ENCODE assay signal across 15 cellular contexts in the genomic region with DNA sequence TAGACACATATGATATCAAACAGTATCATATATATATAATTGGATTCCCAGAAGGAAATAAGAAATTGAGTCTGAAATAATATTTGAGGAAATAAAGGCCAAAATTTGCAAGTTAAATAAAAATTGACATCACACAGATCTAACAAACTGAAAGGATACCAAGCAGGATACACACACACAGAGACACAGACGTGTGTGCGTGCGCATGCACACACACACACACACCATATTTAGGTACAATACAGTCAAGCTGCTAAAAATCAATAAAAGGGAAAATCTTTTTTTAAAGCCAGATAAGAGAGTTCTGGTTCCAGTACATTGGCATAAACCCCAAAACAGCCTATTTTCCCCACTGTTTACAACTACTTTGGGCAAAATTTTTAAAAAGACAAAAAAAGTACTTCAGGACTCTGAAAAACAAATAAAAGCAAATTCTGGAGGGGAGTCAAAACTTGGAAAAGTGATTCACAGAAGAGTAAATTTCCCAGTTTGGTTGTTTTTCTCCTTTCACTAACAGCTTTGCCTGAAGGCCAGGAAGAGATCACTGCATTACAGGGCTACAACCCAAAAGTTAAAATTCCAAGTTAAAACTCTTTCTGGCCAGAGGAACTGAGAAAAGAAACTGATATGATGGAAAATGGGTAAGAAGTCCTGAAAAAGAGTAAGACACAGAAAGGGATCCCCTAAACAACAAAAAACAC. TPM values are rescaled to one million over a fixed set of nuclear protein-coding genes. Genes with fewer than 3 reads are reported as not detected.
DNase-seq lines count a peak whose midpoint lies in the region; ATAC-seq and TF ChIP-seq lines count a peak whose summit lies in the region.
"Had no signal": no experiment of that assay in that cellular context is flagged by ENCODE, and none has a peak within 500 bp of the region (broad histone marks: within the 10 kb centered on the region; RNA-seq: fewer than 3 reads in every experiment).

No MANE protein-coding gene starts in this region.

- CTCF ChIA-PET in CD4-positive, alpha-beta memory T cell (lab: Charles Lee; ENCODE audit: partially characterized antibody), result no interaction called here
- CTCF ChIA-PET in naive thymus-derived CD4-positive, alpha-beta T cell (lab: Charles Lee), result no interaction called here
- CTCF ChIA-PET in Caco-2 (lab: Charles Lee), result no interaction called here

- no peak overlapping the region for H3K27ac ChIP-seq in CD4-positive, alpha-beta memory T cell (ENCODE audit: low read depth, low read length)
- H3K27ac ChIP-seq in naive thymus-derived CD4-positive, alpha-beta T cell (ENCODE audit: low read depth, low read length), result peak overlapping the region; percentile 16

- peak overlapping the region in 4 of 7 donors; percentile 9 to 64 (median 38) for H3K27ac Mint-ChIP-seq in CD4-positive, alpha-beta memory T cell
- H3K27ac Mint-ChIP-seq in HFFc6 (peak overlapping the region; percentile 72), Caco-2 (ENCODE audit: unreplicated experiment) (no peak overlapping the region)
- peak overlapping the region in 8 of 9 donors; percentile 4 to 82 (median 61) for H3K27ac Mint-ChIP-seq in naive thymus-derived CD4-positive, alpha-beta T cell

- no peaks in the 10 kb centered on the region for H3K9me3 Mint-ChIP-seq in CD4-positive, alpha-beta memory T cell
- H3K9me3 Mint-ChIP-seq in HFFc6, result no peaks in the 10 kb centered on the region
- no peaks in the 10 kb centered on the region for H3K9me3 Mint-ChIP-seq in naive thymus-derived CD4-positive, alpha-beta T cell
- H3K9me3 Mint-ChIP-seq in Caco-2 (ENCODE audit: unreplicated experiment), result no peaks in the 10 kb centered on the region

- peak overlapping the region in 6 of 8 donors; percentile 26 to 73 (median 53) for H3K4me3 Mint-ChIP-seq in CD4-positive, alpha-beta memory T cell
- H3K4me3 Mint-ChIP-seq in HFFc6 (peak overlapping the region; percentile 45), Caco-2 (ENCODE audit: unreplicated experiment) (no peak overlapping the region)
- H3K4me3 Mint-ChIP-seq in naive thymus-derived CD4-positive, alpha-beta T cell, result peak overlapping the region in 7 of 10 donors; percentile 41 to 69 (median 55)

- peaks cover 94% of the 10 kb centered on the region for H3K4me1 ChIP-seq in CD4-positive, alpha-beta memory T cell (ENCODE audit: insufficient read depth, low read length)
- H3K4me1 ChIP-seq in naive thymus-derived CD4-positive, alpha-beta T cell (ENCODE audit: control insufficient read depth in 2 of 2, insufficient read depth in 2 of 2, low read length in 2 of 2), result peaks cover 41 to 63% of the 10 kb centered on the region in 2 donors
- H3K4me1 ChIP-seq in Caco-2, result peaks cover 10% of the 10 kb centered on the region; the same call in 1 of the 2 replicates

- H3K9me3 ChIP-seq in CD4-positive, alpha-beta memory T cell (ENCODE audit: control insufficient read depth in 1 of 2, low read length in 2 of 2), result no peaks in the 10 kb centered on the region
- H3K9me3 ChIP-seq in naive thymus-derived CD4-positive, alpha-beta T cell (ENCODE audit: control insufficient read depth in 2 of 3, low read length in 3 of 3), result no peaks in the 10 kb centered on the region
- no peaks in the 10 kb centered on the region for H3K9me3 ChIP-seq in Caco-2
- H3K9me3 ChIP-seq: SK-N-SH had no signal

- no peaks in the 10 kb centered on the region for H3K27me3 Mint-ChIP-seq in CD4-positive, alpha-beta memory T cell
- H3K27me3 Mint-ChIP-seq in HFFc6 (ENCODE audit: insufficient read depth) (no peaks in the 10 kb centered on the region; the same call in 1 of the 2 replicates), Caco-2 (ENCODE audit: insufficient read depth, unreplicated experiment) (no peaks in the 10 kb centered on the region)
- no peaks in the 10 kb centered on the region for H3K27me3 Mint-ChIP-seq in naive thymus-derived CD4-positive, alpha-beta T cell

- no peaks in the 10 kb centered on the region for H3K27me3 ChIP-seq in CD4-positive, alpha-beta memory T cell (ENCODE audit: insufficient read depth, low read length)
- H3K27me3 ChIP-seq in naive thymus-derived CD4-positive, alpha-beta T cell (ENCODE audit: control insufficient read depth in 2 of 2, insufficient read depth in 2 of 2, low read length in 2 of 2), result no peaks in the 10 kb centered on the region
- no peaks in the 10 kb centered on the region for H3K27me3 ChIP-seq in Caco-2 (replicated peaks; ENCODE audit: control insufficient read depth, insufficient read depth, low read length)

- no peak overlapping the region for H3K4me3 ChIP-seq in CD4-positive, alpha-beta memory T cell (ENCODE audit: low read length in 2 of 2)
- H3K4me3 ChIP-seq in choroid plexus epithelial cell (ENCODE audit: low read depth, low read length) (no peak overlapping the region), Caco-2 (ENCODE audit: low read depth, low read length) (no peak overlapping the region)
- H3K4me3 ChIP-seq in naive thymus-derived CD4-positive, alpha-beta T cell (ENCODE audit: low read length), result no peak overlapping the region

- DNase-seq in CD4-positive, alpha-beta memory T cell, result no peak
- DNase-seq in HFFc6 (no peak), choroid plexus epithelial cell (ENCODE audit: low read depth) (peak; percentile 27), Caco-2 (no peak), SHP77 (lab: John Stamatoyannopoulos, UW) (no peak)
- no peak for DNase-seq in naive thymus-derived CD4-positive, alpha-beta T cell
- DNase-seq: activated effector memory CD4-positive, alpha-beta T cell treated with Interleukin-2 at 50 U/mL for 16 hours; cerebellar nuclear complex; NCI-H1694; NCI-H82; SK-N-SH; stimulated activated CD4-positive, alpha-beta T cell treated with anti-CD3 and anti-CD28 coated beads, Interleukin-12 subunit alpha, Interleukin-12 subunit beta, amount 100 ng/mL, for 4 hours had no signal

- H3K4me1 Mint-ChIP-seq in CD4-positive, alpha-beta memory T cell, result peaks cover 75 to 92% (median 86%) of the 10 kb centered on the region in 4 donors
- peaks cover 79% of the 10 kb centered on the region for H3K4me1 Mint-ChIP-seq in HFFc6 (ENCODE audit: low read depth)
- H3K4me1 Mint-ChIP-seq in naive thymus-derived CD4-positive, alpha-beta T cell, result peaks cover 66 to 99% (median 93%) of the 10 kb centered on the region in 7 donors
- peaks cover 14% of the 10 kb centered on the region for H3K4me1 Mint-ChIP-seq in Caco-2 (ENCODE audit: low read depth, unreplicated experiment)

- POLR2A ChIA-PET in CD4-positive, alpha-beta memory T cell (lab: Charles Lee; ENCODE audit: partially characterized antibody), result interaction anchor here (0.7 to 1.7 kb wide), 3 partner anchors 8 to 19 kb away, joined by 3 to 6 read pairs (median 5); no protein-coding TSS in a partner anchor
- POLR2A ChIA-PET in naive thymus-derived CD4-positive, alpha-beta T cell (lab: Charles Lee), result interaction anchor here (1.0 kb wide), 1 partner anchor 20 kb away, joined by 3 read pairs; no protein-coding TSS in a partner anchor
- POLR2A ChIA-PET in Caco-2 (lab: Charles Lee), result no interaction called here

- intact Hi-C loops in CD4-positive, alpha-beta memory T cell (cut with micrococcal nuclease), result loop anchor here (5.0 kb wide), 1 partner anchor 33 kb away; no protein-coding TSS in a partner anchor
- intact Hi-C loops in naive thymus-derived CD4-positive, alpha-beta T cell (cut with micrococcal nuclease), result loop anchor here (1.0 to 2.0 kb wide), 2 partner anchors 10 to 14 kb away; no protein-coding TSS in a partner anchor
- intact Hi-C loops in Caco-2 (cut with micrococcal nuclease; ENCODE audit: unreplicated experiment), result no loop called here

- no TSS peak for BruUV-seq in Caco-2 (replicated peaks; lab: Mats Ljungman, UMichigan)

- ATAC-seq in naive thymus-derived CD4-positive, alpha-beta T cell, result no peak
- ATAC-seq in GM21529 (IDR thresholded peaks at IDR 0.05; ENCODE audit: unreplicated experiment) (no peak), HG02678 (IDR thresholded peaks at IDR 0.05; ENCODE audit: unreplicated experiment) (no peak)
- ATAC-seq: activated CD4-positive, CD25-positive, alpha-beta regulatory T cell treated with anti-CD3 and anti-CD28 coated beads, Interleukin-2, amount 50 U/mL, for 24 hours had no signal

- H3K36me3 ChIP-seq in CD4-positive, alpha-beta memory T cell (ENCODE audit: insufficient read depth, low read length), result no peaks in the 10 kb centered on the region
- H3K36me3 ChIP-seq in naive thymus-derived CD4-positive, alpha-beta T cell (ENCODE audit: control insufficient read depth in 2 of 3, insufficient read depth in 3 of 3, low read length in 3 of 3), result no peaks in the 10 kb centered on the region
- H3K36me3 ChIP-seq in Caco-2 (ENCODE audit: control insufficient read depth, insufficient read depth, low read length), result no peaks in the 10 kb centered on the region

- H3K36me3 Mint-ChIP-seq in CD4-positive, alpha-beta memory T cell, result no peaks in the 10 kb centered on the region
- H3K36me3 Mint-ChIP-seq in HFFc6 (ENCODE audit: low read depth), result peaks cover 12% of the 10 kb centered on the region; the same call in 1 of the 2 replicates
- peaks cover 0 to 14% (median 0%) of the 10 kb centered on the region in 5 donors for H3K36me3 Mint-ChIP-seq in naive thymus-derived CD4-positive, alpha-beta T cell
- H3K36me3 Mint-ChIP-seq in Caco-2 (ENCODE audit: insufficient read depth, unreplicated experiment), result no peaks in the 10 kb centered on the region

- TF ChIP-seq CTCF in HFFc6 (IDR thresholded peaks at IDR 0.05) (no peak), choroid plexus epithelial cell (conservative IDR thresholded peaks at IDR 0.05; ENCODE audit: low read depth, low read length) (no peak), Caco-2 (IDR thresholded peaks at IDR 0.05; ENCODE audit: insufficient read depth in 1 of 2, low read depth in 1 of 2, low read length in 1 of 2, severe bottlenecking in 1 of 2, unreplicated experiment in 1 of 2) (no peak)

RNA-seq across cellular contexts. Expression of gene MYCBP2, which starts 16.2 kb away (rescaled TPM):
- 100 to 1,000 TPM; 189 to 197 TPM for total RNA-seq in CD4-positive, alpha-beta memory T cell
- polyA plus RNA-seq in CD4-positive, alpha-beta memory T cell, result 10 to 100 TPM; 13.3 to 48.3 TPM
- 10 to 100 TPM; 52.7 to 66.3 (median 54.9) TPM for total RNA-seq in HFFc6 (2021; fragmentation: NEBNext Ultra II Directional; extraction: Animal tissue kit (Norgen Biotek cat#: 25700))
- total RNA-seq in naive thymus-derived CD4-positive, alpha-beta T cell, result 100 to 1,000 TPM; 135 to 216 (median 176) TPM
- polyA plus RNA-seq in naive thymus-derived CD4-positive, alpha-beta T cell, result 10 to 100 TPM; 38.8 to 57.3 TPM
- total RNA-seq in Caco-2 (2022), result 40.4 and 41.3 TPM in 2 replicates
